8 cellular contexts compared by ENCODE assay signal in the genomic region with DNA sequence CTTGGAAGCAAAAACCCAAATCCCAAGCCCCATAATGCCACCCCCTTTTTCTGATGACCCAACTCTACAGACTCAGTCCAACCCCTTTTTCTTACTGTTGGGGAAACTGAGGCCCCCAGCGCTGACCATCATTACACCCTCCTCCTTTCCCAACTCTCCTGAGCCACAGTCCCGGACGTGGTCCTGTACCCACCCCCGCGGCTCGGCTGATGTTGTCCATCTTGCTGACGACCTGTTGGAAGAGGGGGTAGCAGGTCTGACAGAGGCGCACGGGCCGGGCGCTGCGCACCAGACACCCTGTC. TPM values are rescaled to one million over a fixed set of nuclear protein-coding genes. Genes with fewer than 3 reads are reported as not detected.
DNase-seq lines count a peak whose midpoint lies in the region; TF ChIP-seq lines count a peak whose summit lies in the region.

No MANE protein-coding gene starts in this region.

- no peak for TF ChIP-seq POLR2A in Peyer's patch (IDR thresholded peaks at IDR 0.05)

- H3K4me3 ChIP-seq in HAP-1 = peak overlapping the region; percentile 83
- peak overlapping the region; percentile 88 to 100 (median 97) for H3K4me3 ChIP-seq in Peyer's patch
- peak overlapping the region; percentile 97 to 100 for H3K4me3 ChIP-seq in esophagus (ENCODE audit: low read depth in 1 of 2, low read length in 2 of 2)
- H3K4me3 ChIP-seq in neutrophil (ENCODE audit: low read depth in 1 of 2, low read length in 1 of 2) = peak overlapping the region; percentile 79 to 98

- DNase-seq in Daoy (ENCODE audit: low read depth) = peak; percentile 42
- DNase-seq in HAP-1 (ENCODE audit: low spot score in 2 of 2) = peak in 1 of 2 experiments; percentile 48
- peak in 1 of 3 donors; percentile 61 for DNase-seq in Peyer's patch
- no peak for DNase-seq in NCI-H774 (lab: John Stamatoyannopoulos, UW)
- no peak for DNase-seq in NCI-H1105 treated with DMSO at 0.1 percent for 48 hours (lab: John Stamatoyannopoulos, UW)
- DNase-seq in SKM-1 (lab: John Stamatoyannopoulos, UW; ENCODE audit: unreplicated experiment) = no peak

- in situ Hi-C loops in HAP-1 (cut with MboI; ENCODE audit: low sequenced_read_pairs) = no loop called here

- H3K27ac ChIP-seq in Peyer's patch = peak overlapping the region; percentile 85 to 89 (median 88)
- peak overlapping the region; percentile 73 to 85 for H3K27ac ChIP-seq in esophagus (ENCODE audit: low read depth in 2 of 2, low read length in 1 of 2)
- H3K27ac ChIP-seq in neutrophil = peak overlapping the region; percentile 89

- no peaks in the 10 kb centered on the region for H3K27me3 ChIP-seq in HAP-1 (ENCODE audit: low read depth)
- H3K27me3 ChIP-seq in Peyer's patch = no peaks in the 10 kb centered on the region
- no peaks in the 10 kb centered on the region for H3K27me3 ChIP-seq in esophagus (ENCODE audit: control insufficient read depth in 1 of 2, insufficient read depth in 2 of 2, low read length in 2 of 2)
- H3K27me3 ChIP-seq in neutrophil = peaks cover 16% of the 10 kb centered on the region

- 2% methylated on average over 12 of the region's 12 CpGs for WGBS in esophagus, 2 donors

- peaks cover 10% of the 10 kb centered on the region for H3K4me1 ChIP-seq in HAP-1
- H3K4me1 ChIP-seq in Peyer's patch = peaks cover 0 to 15% (median 3%) of the 10 kb centered on the region in 4 donors
- no peaks in the 10 kb centered on the region for H3K4me1 ChIP-seq in esophagus (ENCODE audit: control insufficient read depth in 2 of 2, insufficient read depth in 2 of 2, low read length in 1 of 2)
- H3K4me1 ChIP-seq in neutrophil (ENCODE audit: control insufficient read depth in 1 of 2, insufficient read depth in 1 of 2, low read depth in 1 of 2, low read length in 1 of 2) = peaks cover 18 to 20% of the 10 kb centered on the region in 2 experiments

- no peak for TF ChIP-seq CTCF in Peyer's patch (IDR thresholded peaks at IDR 0.05)
- TF ChIP-seq CTCF in neutrophil (IDR thresholded peaks at IDR 0.05) = no peak

- H3K9me3 ChIP-seq in HAP-1 (no peaks in the 10 kb centered on the region), Peyer's patch (no peaks in the 10 kb centered on the region), esophagus (ENCODE audit: control insufficient read depth in 2 of 2, insufficient read depth in 1 of 2, low read depth in 1 of 2, low read length in 1 of 2) (no peaks in the 10 kb centered on the region), neutrophil (no peaks in the 10 kb centered on the region)

- H3K36me3 ChIP-seq in HAP-1 (replicated peaks) (no peaks in the 10 kb centered on the region), Peyer's patch (no peaks in the 10 kb centered on the region), esophagus (ENCODE audit: control insufficient read depth in 2 of 2, insufficient read depth in 2 of 2, low read length in 1 of 2) (no peaks in the 10 kb centered on the region), neutrophil (peaks cover 3% of the 10 kb centered on the region)

RNA-seq across cellular contexts. Expression of a gene that starts 0.5 kb away (rescaled TPM):
- total RNA-seq in Daoy (2014; rRNA removed; shearing (Covaris generic)) = 29.5 and 41.1 TPM in 2 replicates
- total RNA-seq in Peyer's patch = 10 to 100 TPM; 25.6 to 47.0 (median 36.6) TPM
- polyA plus RNA-seq in esophagus = 1 to 10 TPM; 5.7 to 6.1 TPM
